Comparison of ENCODE assay signal across 8 cellular contexts in genomic region chr2:197145471-197146056, GRCh38.
DNase-seq lines count a peak whose midpoint lies in the region; ATAC-seq and TF ChIP-seq lines count a peak whose summit lies in the region.

No MANE protein-coding gene starts in this region.

- H3K27ac ChIP-seq in DOHH2 (ENCODE audit: low read depth, low read length) (peak overlapping the region; percentile 100), mesodermal cell (ENCODE audit: low read depth, low read length, severe bottlenecking) (peak overlapping the region; percentile 46), ascending aorta (no peak overlapping the region)

- H3K27me3 ChIP-seq in DOHH2 (ENCODE audit: control insufficient read depth, low read length) (no peaks in the 10 kb centered on the region), ascending aorta (no peaks in the 10 kb centered on the region)

- intact Hi-C loops in ascending aorta (cut with DNase I) = no loop called here

- DNase-seq in SKM-1 (lab: John Stamatoyannopoulos, UW; ENCODE audit: unreplicated experiment) (peak; percentile 98), SHP77 (lab: John Stamatoyannopoulos, UW) (no peak), ascending aorta (ENCODE audit: low spot score in 2 of 2) (no peak), occipital lobe (lab: John Stamatoyannopoulos, UW) (no peak)

- TF ChIP-seq CTCF in DOHH2 (IDR thresholded peaks at IDR 0.05; ENCODE audit: low read depth, low read length, poor library complexity, severe bottlenecking) (no peak), ascending aorta (IDR thresholded peaks at IDR 0.05) (no peak)

- H3K4me2 ChIP-seq in DOHH2 (ENCODE audit: low read length) = peak overlapping the region; percentile 67

- H3K36me3 ChIP-seq in DOHH2 (ENCODE audit: control insufficient read depth, low read length) = peaks cover 40% of the 10 kb centered on the region
- no peaks in the 10 kb centered on the region for H3K36me3 ChIP-seq in mesodermal cell (ENCODE audit: control insufficient read depth, insufficient read depth, low read length)
- H3K36me3 ChIP-seq in ascending aorta = no peaks in the 10 kb centered on the region

- H3K4me3 ChIP-seq in DOHH2 (ENCODE audit: low read length) (peak overlapping the region; percentile 55), mesodermal cell (ENCODE audit: extremely low read depth, insufficient read depth, low read length, poor library complexity, severe bottlenecking) (no peak overlapping the region), ascending aorta (no peak overlapping the region)

- no peaks in the 10 kb centered on the region for H3K9me3 ChIP-seq in DOHH2 (ENCODE audit: control insufficient read depth, insufficient read depth, low read length)
- no peaks in the 10 kb centered on the region for H3K9me3 ChIP-seq in mesodermal cell (ENCODE audit: control insufficient read depth, low read length)
- no peaks in the 10 kb centered on the region for H3K9me3 ChIP-seq in ascending aorta

- WGBS in mesodermal cell (ENCODE audit: insufficient coverage in 2 of 2), 2 experiments = 92 to 100% methylated on average over 3 of the region's 4 CpGs

- ATAC-seq in GM19452 (IDR thresholded peaks at IDR 0.05; ENCODE audit: unreplicated experiment) (peak; percentile 91), HG03442 (IDR thresholded peaks at IDR 0.05; ENCODE audit: unreplicated experiment) (peak; percentile 94)

- no peaks in the 10 kb centered on the region for H4K20me1 ChIP-seq in DOHH2 (ENCODE audit: control insufficient read depth, insufficient read depth, low read depth, low read length)

- peaks cover 91% of the 10 kb centered on the region for H3K4me1 ChIP-seq in DOHH2 (ENCODE audit: control insufficient read depth, low read length)
- peaks cover 6% of the 10 kb centered on the region for H3K4me1 ChIP-seq in mesodermal cell (ENCODE audit: control insufficient read depth, insufficient read depth, low read length, poor library complexity, severe bottlenecking)
- no peaks in the 10 kb centered on the region for H3K4me1 ChIP-seq in ascending aorta

- H3K9me2 ChIP-seq in DOHH2 (replicated peaks; ENCODE audit: control insufficient read depth, low read length) = no peaks in the 10 kb centered on the region

- H3F3A ChIP-seq in DOHH2 (ENCODE audit: control insufficient read depth, insufficient read depth) = peaks cover 41% of the 10 kb centered on the region

- peaks cover 55% of the 10 kb centered on the region for H3K79me2 ChIP-seq in DOHH2 (ENCODE audit: control insufficient read depth, low read length)

Comparison
In these comparisons a context has a peak if more than half of its experiments do, and no peak if none do; other contexts are left out.
1. H3K27ac ChIP-seq: peak in DOHH2 (single experiment) and mesodermal cell (single experiment); none in ascending aorta (0 of 2).